13 cellular contexts compared by ENCODE assay signal in genomic region chr6:221531-222349, GRCh38.
DNase-seq lines count a peak whose midpoint lies in the region; ATAC-seq, FAIRE-seq and TF ChIP-seq lines count a peak whose summit lies in the region.
"Had no signal": no experiment of that assay in that cellular context is flagged by ENCODE, and none has a peak within 500 bp of the region (broad histone marks: within the 10 kb centered on the region; RNA-seq: fewer than 3 reads in every experiment).

No MANE protein-coding gene starts in this region.

- no peak for TF ChIP-seq POLR2A in H1 (IDR thresholded peaks at IDR 0.05; ENCODE audit: control extremely low read depth in 1 of 2, low read depth in 2 of 2, low read length in 2 of 2)

- no peaks in the 10 kb centered on the region for H3K9me3 ChIP-seq in BLaER1 treated with 17β-estradiol and CSF1 and Interleukin-3, amounts not matched to agents 10 nM and 100 nM (replicated peaks in 1 of 11)
- H3K9me3 ChIP-seq in H1 (ENCODE audit: insufficient read depth in 2 of 2, low read depth in 1 of 2, low read length in 1 of 2) = no peaks in the 10 kb centered on the region
- H3K9me3 ChIP-seq: thyroid gland had no signal

- TF ChIP-seq RAD21 in H1 (IDR thresholded peaks at IDR 0.05 in 1 of 2, conservative IDR thresholded peaks at IDR 0.05 in 1 of 2; ENCODE audit: low read depth in 2 of 2, low read length in 2 of 2) = no peak

- H3K27ac ChIP-seq in BLaER1 treated with 17β-estradiol and CSF1 and Interleukin-3, amounts not matched to agents 10 nM and 100 nM = no peak overlapping the region; a peak in 1 of 22 replicates
- no peak overlapping the region for H3K27ac ChIP-seq in H1 (ENCODE audit: low read depth, low read length)
- H3K27ac ChIP-seq: thyroid gland had no signal

- H4K5ac ChIP-seq in H1 (ENCODE audit: insufficient read length, low read depth, low read length) = no peak overlapping the region

- peak overlapping the region in 1 of 3 donors; percentile 2 for H3K4me3 Mint-ChIP-seq in T-cell

- no peak overlapping the region for H2BK12ac ChIP-seq in H1 (ENCODE audit: low read depth, low read length)

- 88 to 89% methylated on average over 1 to 14 of the region's 14 CpGs for WGBS in H1 (ENCODE audit: extremely low coverage in 1 of 2, insufficient coverage in 1 of 2, insufficient read length in 1 of 2, insufficient replicate concordance in 2 of 2, low coverage in 1 of 2, low lambda C conversion rate in 2 of 2, missing lambda C conversion rate in 1 of 2), 2 experiments

- peak overlapping the region; percentile 55 to 65 for H3K27ac Mint-ChIP-seq in T-cell

- no peaks in the 10 kb centered on the region for H3K27me3 Mint-ChIP-seq in T-cell

- TF ChIP-seq EP300 in H1 (IDR thresholded peaks at IDR 0.05; ENCODE audit: borderline replicate concordance in 1 of 2, low read depth in 2 of 2, low read length in 2 of 2) = no peak

- no peak overlapping the region for H3K4me3 ChIP-seq in BLaER1 treated with 17β-estradiol and CSF1 and Interleukin-3, amounts not matched to agents 10 nM and 100 nM
- H3K4me3 ChIP-seq in GM08714 (ENCODE audit: low read length) = peak overlapping the region; percentile 17; the same call in 1 of the 2 replicates
- H3K4me3 ChIP-seq in H1 (ENCODE audit: extremely low read depth in 1 of 4, insufficient read depth in 2 of 4, low read depth in 3 of 4, low read length in 4 of 4) = no peak overlapping the region
- H3K4me3 ChIP-seq: thyroid gland had no signal

- DNase-seq in T-cell (no peak), H1 (ENCODE audit: low read depth in 1 of 2, low spot score in 2 of 2) (no peak), globus pallidus (ENCODE audit: low spot score) (no peak), NOMO-1 (lab: John Stamatoyannopoulos, UW; ENCODE audit: unreplicated experiment in 2 of 2) (no peak), AG08396 (ENCODE audit: low spot score) (no peak)
- DNase-seq: NCI-H2171, occipital lobe, thyroid gland had no signal

- H3K4me1 Mint-ChIP-seq in T-cell = peaks cover 34 to 70% (median 56%) of the 10 kb centered on the region in 3 donors

- no peak overlapping the region for H2AK5ac ChIP-seq in H1 (ENCODE audit: low read depth, low read length)

- CTCF ChIA-PET in T-cell (lab: Charles Lee) = no interaction called here
- CTCF ChIA-PET in H1 (lab: Charles Lee; ENCODE audit: partially characterized antibody) = interaction anchor here (0.9 to 6.5 kb wide), 5 partner anchors 9 to 187 kb away, joined by 3 to 46 read pairs (median 5); no protein-coding TSS in a partner anchor

- H3K23ac ChIP-seq in H1 (ENCODE audit: insufficient read length) = no peak overlapping the region

- POLR2A ChIA-PET in T-cell (lab: Charles Lee) (no interaction called here), H1 (lab: Charles Lee; ENCODE audit: partially characterized antibody) (interaction anchor here (1.1 kb wide), 1 partner anchor 78 kb away, joined by 4 read pairs; no protein-coding TSS in a partner anchor)

- no peak overlapping the region for H3K18ac ChIP-seq in H1 (ENCODE audit: extremely low read depth, low read length)

- H3K23me2 ChIP-seq in H1 (ENCODE audit: low read depth, low read length) = no peaks in the 10 kb centered on the region

- H3K14ac ChIP-seq in H1 (ENCODE audit: insufficient read length) = no peak overlapping the region

- H3K9me3 Mint-ChIP-seq in T-cell = peaks cover 0 to 3% (median 0%) of the 10 kb centered on the region in 3 donors

- no peak overlapping the region for H3K56ac ChIP-seq in H1 (replicated peaks; ENCODE audit: insufficient read length, low read depth, low read length)

- peak overlapping the region; percentile 71 to 84 (median 80) for H3K4me2 ChIP-seq in BLaER1 treated with 17β-estradiol and CSF1 and Interleukin-3, amounts not matched to agents 10 nM and 100 nM
- no peak overlapping the region for H3K4me2 ChIP-seq in H1 (ENCODE audit: insufficient read depth in 1 of 2, low read depth in 2 of 2, low read length in 2 of 2)

- no peaks in the 10 kb centered on the region for H3K79me2 ChIP-seq in H1 (ENCODE audit: control insufficient read depth in 1 of 2, insufficient read depth in 2 of 2, low read length in 2 of 2)

- no peaks in the 10 kb centered on the region for H3K36me3 Mint-ChIP-seq in T-cell

- no peak overlapping the region for H2BK5ac ChIP-seq in H1 (ENCODE audit: low read depth, low read length)

- no peak overlapping the region for H2BK15ac ChIP-seq in H1 (ENCODE audit: low read length)

- H3K4ac ChIP-seq in H1 (replicated peaks; ENCODE audit: insufficient read length, low read depth, low read length) = no peak overlapping the region

- no peak overlapping the region for H2BK120ac ChIP-seq in H1 (replicated peaks; ENCODE audit: low read depth, low read length)

- TF ChIP-seq CTCF in H1 (IDR thresholded peaks at IDR 0.05; ENCODE audit: control extremely low read depth in 1 of 3, insufficient read depth in 1 of 3, low read depth in 1 of 3, low read length in 3 of 3) = no peak

- no peaks in the 10 kb centered on the region for H4K20me1 ChIP-seq in BLaER1 treated with 17β-estradiol and CSF1 and Interleukin-3, amounts not matched to agents 10 nM and 100 nM
- no peaks in the 10 kb centered on the region for H4K20me1 ChIP-seq in H1 (replicated peaks in 1 of 2; ENCODE audit: control insufficient read depth in 1 of 2, insufficient read depth in 2 of 2, low read length in 2 of 2)

- H2BK20ac ChIP-seq in H1 (ENCODE audit: low read length) = 0 out of 2 replicates have a peak overlapping the region, but pooled peaks have one; percentile 48

- 0 out of 22 replicates have a peak overlapping the region, but pooled peaks of 2 of the 11 experiments have one; percentile 12 to 13 for H3K9ac ChIP-seq in BLaER1 treated with 17β-estradiol and CSF1 and Interleukin-3, amounts not matched to agents 10 nM and 100 nM
- no peak overlapping the region for H3K9ac ChIP-seq in H1 (replicated peaks in 1 of 4; ENCODE audit: extremely low read depth in 1 of 4, low read depth in 3 of 4, low read length in 3 of 4)

- H3K79me1 ChIP-seq in H1 (ENCODE audit: low read depth, low read length) = no peaks in the 10 kb centered on the region

- H3K36me3 ChIP-seq in BLaER1 treated with 17β-estradiol and CSF1 and Interleukin-3, amounts not matched to agents 10 nM and 100 nM = no peaks in the 10 kb centered on the region
- no peaks in the 10 kb centered on the region for H3K36me3 ChIP-seq in H1 (ENCODE audit: control insufficient read depth in 2 of 4, insufficient read depth in 4 of 4, low read length in 3 of 4)
- H3K36me3 ChIP-seq: thyroid gland had no signal

- H4K91ac ChIP-seq in H1 (replicated peaks; ENCODE audit: insufficient read length, low read length) = no peak overlapping the region

- peaks cover 61 to 79% (median 72%) of the 10 kb centered on the region in 10 experiments for H3K4me1 ChIP-seq in BLaER1 treated with 17β-estradiol and CSF1 and Interleukin-3, amounts not matched to agents 10 nM and 100 nM
- H3K4me1 ChIP-seq in H1 (replicated peaks in 1 of 4; ENCODE audit: control insufficient read depth in 3 of 4, insufficient read depth in 4 of 4, low read length in 3 of 4) = peaks cover 2 to 6% (median 5%) of the 10 kb centered on the region in 4 experiments; a peak in 5 of 7 replicates

- H3K27me3 ChIP-seq in BLaER1 treated with 17β-estradiol and CSF1 and Interleukin-3, amounts not matched to agents 10 nM and 100 nM = no peaks in the 10 kb centered on the region
- H3K27me3 ChIP-seq in H1 (replicated peaks in 1 of 4; ENCODE audit: control insufficient read depth in 3 of 4, extremely low read depth in 1 of 4, insufficient read depth in 3 of 4, low read length in 3 of 4) = peaks cover 0 to 2% (median 0%) of the 10 kb centered on the region in 4 experiments; a peak in 1 of 7 replicates
- H3K27me3 ChIP-seq: thyroid gland had no signal

- no peak for FAIRE-seq in H1 (lab: Jason Lieb, UNC)
- FAIRE-seq: colon had no signal

- H2AFZ ChIP-seq in H1 (ENCODE audit: low read length) = no peak overlapping the region

- ATAC-seq in T-cell (replicated peaks in 1 of 4) = no peak
- no peak for ATAC-seq in HG03280 (IDR thresholded peaks at IDR 0.05; ENCODE audit: unreplicated experiment)
- ATAC-seq: activated CD4-positive, CD25-positive, alpha-beta regulatory T cell treated with anti-CD3 and anti-CD28 coated beads, Interleukin-2, amount 50 U/mL, for 24 hours had no signal

- no peak overlapping the region for H4K8ac ChIP-seq in H1 (ENCODE audit: extremely low read depth, insufficient read depth, low read length)

Comparison
In these comparisons a context has a peak if more than half of its experiments do, and no peak if none do; other contexts are left out.
1. H3K4me2 ChIP-seq: peak in BLaER1 treated with 17β-estradiol and CSF1 and Interleukin-3, amounts not matched to agents 10 nM and 100 nM (11 of 11); none in H1 (0 of 2).